Comparison of ENCODE assay signal across 31 cellular contexts in the genomic region with DNA sequence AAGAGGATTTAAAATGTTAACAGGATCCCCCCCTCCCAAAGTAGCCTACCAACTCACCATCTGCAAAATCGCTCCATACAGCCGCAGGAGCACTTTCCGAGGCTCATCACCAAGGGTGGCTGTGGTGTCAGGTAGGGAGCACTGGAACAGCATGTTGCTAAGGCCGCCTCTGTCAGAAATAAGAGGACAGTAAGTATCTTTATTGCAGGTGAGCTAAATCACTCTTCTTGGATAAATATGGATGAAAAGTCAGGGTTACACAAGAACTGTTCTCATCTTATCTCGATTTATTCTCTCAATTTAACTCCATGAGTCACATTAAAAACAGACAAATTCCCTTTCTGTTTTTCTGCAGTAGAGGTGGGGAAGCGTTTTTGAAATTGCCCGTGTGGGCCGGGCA.
"Had no signal": no experiment of that assay in that cellular context is flagged by ENCODE, and none has a peak within 500 bp of the region (broad histone marks: within the 10 kb centered on the region; RNA-seq: fewer than 3 reads in every experiment).

No MANE protein-coding gene starts in this region.

- H3K4me3 Mint-ChIP-seq: activated CD4-positive, alpha-beta memory T cell treated with anti-CD3 and anti-CD28 coated beads for 36 hours; activated CD4-positive, alpha-beta T cell treated with anti-CD3 and anti-CD28 coated beads, Interleukin-2, amount 10 ng/mL, durations not matched to agents 24 days and 14 days; activated naive CD4-positive, alpha-beta T cell treated with anti-CD3 and anti-CD28 coated beads, Interleukin-2, amount 10 ng/mL, durations not matched to agents 7 days and 5 days; activated naive CD8-positive, alpha-beta T cell treated with anti-CD3 and anti-CD28 coated beads, Interleukin-2, amount 10 ng/mL, durations not matched to agents 7 days and 5 days; activated T-helper 1 cell treated with anti-CD3 and anti-CD28 coated beads, Interleukin-12 subunit alpha, Interleukin-12 subunit beta, Interleukin-2, Interleukin-4 antibody, amounts not matched to agents 30 ng/mL and 10 ng/mL and 1 ng/mL, durations not matched to agents 14 hours and 24 hours and 36 hours; immature natural killer cell; natural killer cell treated with Interleukin-12 subunit alpha and Interleukin-12 subunit beta and Interleukin-15 and Interleukin-18, amount 100 ng/mL, for 72 hours; T-helper 17 cell had no signal

- H3K36me3 Mint-ChIP-seq: activated CD4-positive, alpha-beta memory T cell treated with anti-CD3 and anti-CD28 coated beads for 36 hours; activated naive CD4-positive, alpha-beta T cell treated with anti-CD3 and anti-CD28 coated beads, Interleukin-2, amount 10 ng/mL, durations not matched to agents 7 days and 5 days; natural killer cell treated with Interleukin-12 subunit alpha and Interleukin-12 subunit beta and Interleukin-15 and Interleukin-18, amount 100 ng/mL, for 72 hours had no signal

- H3K4me1 Mint-ChIP-seq: T-helper 17 cell had no signal

- H3K9me3 Mint-ChIP-seq: activated CD4-positive, alpha-beta memory T cell treated with anti-CD3 and anti-CD28 coated beads for 36 hours; activated CD4-positive, alpha-beta T cell treated with anti-CD3 and anti-CD28 coated beads, Interleukin-2, amount 10 ng/mL, durations not matched to agents 24 days and 14 days; activated naive CD4-positive, alpha-beta T cell treated with anti-CD3 and anti-CD28 coated beads, Interleukin-2, amount 10 ng/mL, durations not matched to agents 7 days and 5 days; activated naive CD8-positive, alpha-beta T cell treated with anti-CD3 and anti-CD28 coated beads, Interleukin-2, amount 10 ng/mL, durations not matched to agents 7 days and 5 days; activated T-helper 1 cell treated with anti-CD3 and anti-CD28 coated beads, Interleukin-12 subunit alpha, Interleukin-12 subunit beta, Interleukin-2, Interleukin-4 antibody, amounts not matched to agents 30 ng/mL and 10 ng/mL and 1 ng/mL, durations not matched to agents 14 hours and 24 hours and 36 hours; immature natural killer cell; natural killer cell treated with Interleukin-12 subunit alpha and Interleukin-12 subunit beta and Interleukin-15 and Interleukin-18, amount 100 ng/mL, for 72 hours; type B pancreatic cell had no signal

- H3K27ac Mint-ChIP-seq: activated CD4-positive, alpha-beta memory T cell treated with anti-CD3 and anti-CD28 coated beads for 36 hours; activated CD4-positive, alpha-beta T cell treated with anti-CD3 and anti-CD28 coated beads, Interleukin-2, amount 10 ng/mL, durations not matched to agents 24 days and 14 days; activated naive CD4-positive, alpha-beta T cell treated with anti-CD3 and anti-CD28 coated beads, Interleukin-2, amount 10 ng/mL, durations not matched to agents 7 days and 5 days; activated naive CD8-positive, alpha-beta T cell treated with anti-CD3 and anti-CD28 coated beads, Interleukin-2, amount 10 ng/mL, durations not matched to agents 7 days and 5 days; activated T-helper 1 cell treated with anti-CD3 and anti-CD28 coated beads, Interleukin-12 subunit alpha, Interleukin-12 subunit beta, Interleukin-2, Interleukin-4 antibody, amounts not matched to agents 30 ng/mL and 10 ng/mL and 1 ng/mL, durations not matched to agents 14 hours and 24 hours and 36 hours; immature natural killer cell; natural killer cell treated with Interleukin-12 subunit alpha and Interleukin-12 subunit beta and Interleukin-15 and Interleukin-18, amount 100 ng/mL, for 72 hours; progenitor cell of endocrine pancreas; T-helper 17 cell; type B pancreatic cell had no signal

- H3K36me3 ChIP-seq: thoracic aorta, uterus had no signal

- DNase-seq: activated CD4-positive, alpha-beta memory T cell treated with anti-CD3 and anti-CD28 coated beads for 36 hours; activated CD4-positive, alpha-beta T cell treated with anti-CD3 and anti-CD28 coated beads, Interleukin-2, amount 10 ng/mL, durations not matched to agents 24 days and 14 days; activated CD4-positive, CD25-positive, alpha-beta regulatory T cell treated with anti-CD3 and anti-CD28 coated beads, Interleukin-2, amount 50 U/mL, for 72 hours; activated CD8-positive, alpha-beta memory T cell treated with anti-CD3 and anti-CD28 coated beads, Interleukin-2, amount 50 U/mL, for 4 hours; activated gamma-delta T cell; activated naive CD4-positive, alpha-beta T cell treated with anti-CD3 and anti-CD28 coated beads, Interleukin-2, amount 10 ng/mL, durations not matched to agents 7 days and 5 days; activated naive CD8-positive, alpha-beta T cell treated with anti-CD3 and anti-CD28 coated beads, Interleukin-2, amount 10 ng/mL, durations not matched to agents 7 days and 5 days; activated T-cell treated with anti-CD3 and anti-CD28 coated beads, Interleukin-2, amount 50 U/mL, for 1 hour; amygdala; dorsolateral prefrontal cortex; foreskin keratinocyte; heart left ventricle; hypothalamus; immature natural killer cell; kidney; mesendoderm; stimulated activated CD4-positive, alpha-beta T cell treated with anti-CD3 and anti-CD28 coated beads, Interleukin-12 subunit alpha, Interleukin-12 subunit beta, amount 100 ng/mL, for 4 hours; stimulated activated CD4-positive, alpha-beta T cell treated with anti-CD3 and anti-CD28 coated beads, Interleukin-4, amount 100 ng/mL, for 1 hour; stimulated activated naive CD8-positive, alpha-beta T cell treated with anti-CD3 and anti-CD28 coated beads, Interleukin-15, Interleukin-2, amounts not matched to agents 100 U/mL and 50 U/mL, for 24 hours; T-helper 17 cell; T1000; uterus had no signal

- H3K27me3 Mint-ChIP-seq: activated CD4-positive, alpha-beta memory T cell treated with anti-CD3 and anti-CD28 coated beads for 36 hours; activated CD4-positive, alpha-beta T cell treated with anti-CD3 and anti-CD28 coated beads, Interleukin-2, amount 10 ng/mL, durations not matched to agents 24 days and 14 days; activated naive CD4-positive, alpha-beta T cell treated with anti-CD3 and anti-CD28 coated beads, Interleukin-2, amount 10 ng/mL, durations not matched to agents 7 days and 5 days; activated naive CD8-positive, alpha-beta T cell treated with anti-CD3 and anti-CD28 coated beads, Interleukin-2, amount 10 ng/mL, durations not matched to agents 7 days and 5 days; natural killer cell treated with Interleukin-12 subunit alpha and Interleukin-12 subunit beta and Interleukin-15 and Interleukin-18, amount 100 ng/mL, for 72 hours; progenitor cell of endocrine pancreas; T-helper 17 cell; type B pancreatic cell had no signal

- H3K4me1 ChIP-seq: foreskin keratinocyte, uterus had no signal

- H3K4me3 ChIP-seq: coronary artery, dorsolateral prefrontal cortex, esophagus muscularis mucosa, heart left ventricle, skin epidermis, thoracic aorta, uterus had no signal

- H3K27me3 ChIP-seq: dorsolateral prefrontal cortex, esophagus muscularis mucosa, foreskin keratinocyte, heart left ventricle, uterus had no signal

- H3K9me3 ChIP-seq: esophagus muscularis mucosa, heart left ventricle, thoracic aorta, uterus had no signal

- H3K27ac ChIP-seq: coronary artery, esophagus muscularis mucosa, foreskin keratinocyte, heart left ventricle, skin epidermis, thoracic aorta, uterus had no signal

- ATAC-seq: foreskin keratinocyte; heart left ventricle; natural killer cell treated with Interleukin-12 subunit alpha and Interleukin-12 subunit beta and Interleukin-15 and Interleukin-18, amount 100 ng/mL, for 72 hours; sciatic nerve; stimulated activated naive CD8-positive, alpha-beta T cell treated with anti-CD3 and anti-CD28 coated beads, Interleukin-15, Interleukin-2, amounts not matched to agents 100 U/mL and 50 U/mL, for 24 hours; T-helper 17 cell had no signal
